8 cellular contexts compared by ENCODE assay signal in the genomic region with DNA sequence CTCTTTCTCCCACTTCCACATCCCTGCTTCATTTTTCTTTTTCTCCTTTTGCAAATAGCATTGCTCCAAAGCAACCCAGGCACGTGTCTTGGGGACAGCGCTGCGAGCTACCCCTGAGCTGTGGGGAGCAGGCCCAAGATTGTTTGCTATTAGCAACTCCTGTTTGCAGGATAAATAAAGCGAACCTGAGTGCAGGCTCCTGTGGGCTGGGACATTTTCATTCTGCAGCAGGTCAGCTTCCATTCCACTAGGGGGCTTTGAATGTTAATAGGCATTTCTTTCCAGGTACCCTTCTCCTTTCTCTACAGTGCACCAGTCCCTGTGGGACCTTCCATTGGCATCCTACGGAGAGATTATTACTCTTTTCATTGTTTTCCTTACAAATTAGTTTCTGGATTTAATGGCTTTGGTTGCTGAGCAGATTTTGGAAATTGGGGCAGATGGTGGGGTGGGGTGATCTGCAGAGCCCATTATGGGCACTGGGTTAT. TPM values are rescaled to one million over a fixed set of nuclear protein-coding genes. Genes with fewer than 3 reads are reported as not detected.
DNase-seq lines count a peak whose midpoint lies in the region; ATAC-seq and TF ChIP-seq lines count a peak whose summit lies in the region.

No MANE protein-coding gene starts in this region.

- H3K4me1 ChIP-seq in cardiac muscle cell (ENCODE audit: low read depth) (peaks cover 6% of the 10 kb centered on the region), tibial nerve (no peaks in the 10 kb centered on the region), colonic mucosa (no peaks in the 10 kb centered on the region)

- H3K4me3 ChIP-seq in cardiac muscle cell (no peak overlapping the region), fibroblast of mammary gland (ENCODE audit: control insufficient read depth, low read depth, low read length) (no peak overlapping the region), tibial nerve (no peak overlapping the region), colonic mucosa (no peak overlapping the region)

- no peak for ATAC-seq in left colon

- no peaks in the 10 kb centered on the region for H3K9me3 ChIP-seq in cardiac muscle cell (ENCODE audit: low read depth)
- H3K9me3 ChIP-seq in tibial nerve: no peaks in the 10 kb centered on the region
- no peaks in the 10 kb centered on the region for H3K9me3 ChIP-seq in colonic mucosa

- WGBS in tibial nerve, 2 donors: 34% methylated on average over 5 of the region's 5 CpGs

- no peak for TF ChIP-seq POLR2A in tibial nerve (IDR thresholded peaks at IDR 0.05)

- TF ChIP-seq EP300 in tibial nerve (IDR thresholded peaks at IDR 0.05): no peak

- DNase-seq in cardiac muscle cell (ENCODE audit: low read depth in 1 of 2, low spot score in 1 of 2) (peak; percentile 24 to 47), cardiac septum (ENCODE audit: low spot score) (no peak), NCI-H69 (lab: John Stamatoyannopoulos, UW) (peak; percentile 55), fibroblast of mammary gland (ENCODE audit: low read depth) (no peak), tibial nerve (ENCODE audit: low spot score in 2 of 2) (no peak), left colon (no peak), colonic mucosa (no peak)
- DNase-seq in activated naive CD4-positive, alpha-beta T cell treated with anti-CD3 and anti-CD28 coated beads, Interleukin-2, amount 50 U/mL, for 16 hours: no peak

- peak; percentile 59 for TF ChIP-seq CTCF in cardiac muscle cell (IDR thresholded peaks at IDR 0.05; ENCODE audit: low read depth, low read length)
- peak; percentile 42 for TF ChIP-seq CTCF in fibroblast of mammary gland (conservative IDR thresholded peaks at IDR 0.05; ENCODE audit: control insufficient read depth, insufficient read depth, low read depth, low read length)
- TF ChIP-seq CTCF in tibial nerve (IDR thresholded peaks at IDR 0.05): peak in 3 of 5 experiments; percentile 25 to 37 (median 34)
- no peak for TF ChIP-seq CTCF in colonic mucosa (IDR thresholded peaks at IDR 0.05)

- no peaks in the 10 kb centered on the region for H3K36me3 ChIP-seq in cardiac muscle cell
- no peaks in the 10 kb centered on the region for H3K36me3 ChIP-seq in tibial nerve
- H3K36me3 ChIP-seq in colonic mucosa: no peaks in the 10 kb centered on the region

- H3K27me3 ChIP-seq in cardiac muscle cell (peaks cover 7% of the 10 kb centered on the region), tibial nerve (no peaks in the 10 kb centered on the region), colonic mucosa (no peaks in the 10 kb centered on the region)

- H3K9ac ChIP-seq in colonic mucosa (ENCODE audit: low read depth in 2 of 2, low read length in 2 of 2): no peak overlapping the region

- intact Hi-C loops in cardiac septum (cut with DNase I) (no loop called here), left colon (cut with DNase I, micrococcal nuclease) (no loop called here), colonic mucosa (cut with DNase I) (no loop called here)

- H3K27ac ChIP-seq in cardiac muscle cell: no peak overlapping the region
- H3K27ac ChIP-seq in tibial nerve: no peak overlapping the region
- H3K27ac ChIP-seq in colonic mucosa: no peak overlapping the region

RNA-seq across cellular contexts. Expression of a gene that starts 54.0 kb away (rescaled TPM):
- 15.4 and 16.0 TPM in 2 replicates for total RNA-seq in cardiac muscle cell
- 9.7 and 13.5 TPM in 2 replicates for polyA plus RNA-seq in cardiac muscle cell
- total RNA-seq in cardiac septum: 8.2 TPM
- 100 to 1,000 TPM in 1 of 4 donors, 10 to 100 TPM in 3; 19.2 to 168 (median 50.0) TPM for total RNA-seq in tibial nerve
- total RNA-seq in left colon: 10 to 100 TPM in 1 of 2 donors, 1 to 10 TPM in 1; 4.1 to 23.5 TPM
- total RNA-seq in colonic mucosa: 10 to 100 TPM in 1 of 2 donors, 1 to 10 TPM in 1; 6.1 to 17.4 TPM

Comparison
In these comparisons a context has a peak if more than half of its experiments do, and no peak if none do; other contexts are left out.
1. DNase-seq: peak in cardiac muscle cell (2 of 2) and NCI-H69 (single experiment); none in cardiac septum (single experiment), fibroblast of mammary gland (single experiment), tibial nerve (0 of 2), activated naive CD4-positive, alpha-beta T cell treated with anti-CD3 and anti-CD28 coated beads, Interleukin-2, amount 50 U/mL, for 16 hours (single experiment), left colon (0 of 2) and colonic mucosa (single experiment).